Comparison of ENCODE assay signal across 10 cellular contexts in genomic region chr5:115575167-115576070, GRCh38. TPM values are rescaled to one million over a fixed set of nuclear protein-coding genes. Genes with fewer than 3 reads are reported as not detected.
DNase-seq lines count a peak whose midpoint lies in the region; ATAC-seq, FAIRE-seq and TF ChIP-seq lines count a peak whose summit lies in the region.
"Had no signal": no experiment of that assay in that cellular context is flagged by ENCODE, and none has a peak within 500 bp of the region (broad histone marks: within the 10 kb centered on the region; RNA-seq: fewer than 3 reads in every experiment).

No MANE protein-coding gene starts in this region.

- H3K4me3 ChIP-seq in endothelial cell of umbilical vein (replicated peaks in 1 of 3; ENCODE audit: insufficient read depth in 1 of 3, low read depth in 1 of 3, low read length in 3 of 3) (no peak overlapping the region), aorta (ENCODE audit: low read length in 2 of 2) (no peak overlapping the region)
- H3K4me3 ChIP-seq in CD8-positive, alpha-beta memory T cell (ENCODE audit: low read length): no peak overlapping the region

- H4K20me1 ChIP-seq in endothelial cell of umbilical vein (replicated peaks; ENCODE audit: control insufficient read depth, extremely low read depth, insufficient read depth, low read length): no peaks in the 10 kb centered on the region

- peak; percentile 91 for FAIRE-seq in endothelial cell of umbilical vein (lab: Jason Lieb, UNC)

- H3K4me2 ChIP-seq in endothelial cell of umbilical vein (ENCODE audit: insufficient read depth, low read length): peak overlapping the region; percentile 55

- H3K27ac ChIP-seq in endothelial cell of umbilical vein (ENCODE audit: insufficient read depth, low read depth, low read length) (peak overlapping the region; percentile 91), aorta (ENCODE audit: low read depth in 1 of 2, low read length in 2 of 2) (no peak overlapping the region)
- no peak overlapping the region for H3K27ac ChIP-seq in CD8-positive, alpha-beta memory T cell (ENCODE audit: low read depth, low read length)
- H3K27ac ChIP-seq: 22Rv1 had no signal

- POLR2A ChIA-PET in endothelial cell of umbilical vein (lab: Charles Lee): interaction anchor here (1.2 kb wide), 1 partner anchor 31 kb away, joined by 10 read pairs; the partner anchor contains the start of gene FEM1C
- POLR2A ChIA-PET in CD8-positive, alpha-beta memory T cell (lab: Charles Lee): interaction anchor here (0.6 to 1.1 kb wide), 2 partner anchors 31 to 223 kb away, joined by 3 to 16 read pairs; partner anchors contain the start of gene FEM1C

- H3K9me1 ChIP-seq in endothelial cell of umbilical vein (replicated peaks; ENCODE audit: control insufficient read depth, extremely low read depth, insufficient read depth, low read length): no peaks in the 10 kb centered on the region

- H3K4me1 ChIP-seq in endothelial cell of umbilical vein (ENCODE audit: control insufficient read depth, extremely low read depth, insufficient read depth, low read length): peaks cover 30% of the 10 kb centered on the region
- H3K4me1 ChIP-seq in aorta (ENCODE audit: control insufficient read depth in 1 of 2, insufficient read depth in 2 of 2, low read length in 2 of 2): peaks cover 0 to 1% of the 10 kb centered on the region in 2 donors
- no peaks in the 10 kb centered on the region for H3K4me1 ChIP-seq in CD8-positive, alpha-beta memory T cell (ENCODE audit: insufficient read depth, low read length)

- intact Hi-C loops in endothelial cell of umbilical vein (cut with micrococcal nuclease) (loop anchor here (1.0 to 2.0 kb wide), 4 partner anchors 11 to 209 kb away; partner anchors contain the start of gene FEM1C), aorta (cut with DNase I) (loop anchor here in 1 of 2 donors (10.0 kb wide), 1 partner anchor 201 kb away; no protein-coding TSS in a partner anchor)

- H3K27me3 Mint-ChIP-seq in CD8-positive, alpha-beta memory T cell: peaks cover 0 to 4% of the 10 kb centered on the region in 2 donors

- H3K79me2 ChIP-seq in endothelial cell of umbilical vein (ENCODE audit: control insufficient read depth, insufficient read depth, low read length): no peaks in the 10 kb centered on the region

- BruUV-seq in endothelial cell of umbilical vein (replicated peaks; lab: Mats Ljungman, UMichigan): TSS peak; percentile 68

- peak overlapping the region; percentile 6 for H3K9ac ChIP-seq in endothelial cell of umbilical vein (replicated peaks; ENCODE audit: extremely low read depth, insufficient read depth, low read length)

- H3K27me3 ChIP-seq in endothelial cell of umbilical vein (ENCODE audit: control insufficient read depth in 2 of 2, insufficient read depth in 2 of 2, low read length in 2 of 2): no peaks in the 10 kb centered on the region
- no peaks in the 10 kb centered on the region for H3K27me3 ChIP-seq in aorta (ENCODE audit: control insufficient read depth in 1 of 2, insufficient read depth in 2 of 2, low read length in 1 of 2)
- H3K27me3 ChIP-seq in CD8-positive, alpha-beta memory T cell (ENCODE audit: insufficient read depth, low read length, poor library complexity, severe bottlenecking): no peaks in the 10 kb centered on the region

- no peaks in the 10 kb centered on the region for H3K9me3 Mint-ChIP-seq in CD8-positive, alpha-beta memory T cell

- peak; percentile 26 for ATAC-seq in HG03558 (IDR thresholded peaks at IDR 0.05; ENCODE audit: extremely low read depth, unreplicated experiment)
- peak; percentile 33 for ATAC-seq in aorta (ENCODE audit: low FRiP score)
- ATAC-seq in GM19452 (IDR thresholded peaks at IDR 0.05; ENCODE audit: unreplicated experiment): no peak

- 83 to 88% methylated on average over 5 of the region's 5 CpGs for WGBS in aorta, 2 donors

- CTCF ChIA-PET in endothelial cell of umbilical vein (lab: Charles Lee): interaction anchor here (0.7 to 6.3 kb wide), 38 partner anchors 8 to 477 kb away, joined by 3 to 98 read pairs (median 4); partner anchors contain the start of genes FEM1C and TICAM2
- CTCF ChIA-PET in CD8-positive, alpha-beta memory T cell (lab: Charles Lee): interaction anchor here (0.7 to 4.5 kb wide), 26 partner anchors 9 to 1963 kb away, joined by 3 to 102 read pairs (median 4); no protein-coding TSS in a partner anchor

- H3K9me3 ChIP-seq in endothelial cell of umbilical vein (replicated peaks; ENCODE audit: control insufficient read depth, insufficient read depth, low read length): no peaks in the 10 kb centered on the region
- H3K9me3 ChIP-seq in aorta (ENCODE audit: control insufficient read depth, low read length): peaks cover 1% of the 10 kb centered on the region
- H3K9me3 ChIP-seq in CD8-positive, alpha-beta memory T cell (ENCODE audit: low read length): no peaks in the 10 kb centered on the region

- peaks cover 0 to 3% (median 0%) of the 10 kb centered on the region in 3 donors for H3K36me3 Mint-ChIP-seq in CD8-positive, alpha-beta memory T cell

- H3K4me3 Mint-ChIP-seq in CD8-positive, alpha-beta memory T cell: no peak overlapping the region
- H3K4me3 Mint-ChIP-seq: activated naive CD8-positive, alpha-beta T cell had no signal

- H3K27ac Mint-ChIP-seq in CD8-positive, alpha-beta memory T cell: no peak overlapping the region
- H3K27ac Mint-ChIP-seq: activated naive CD8-positive, alpha-beta T cell had no signal

- no peak for TF ChIP-seq POLR2A in endothelial cell of umbilical vein (IDR thresholded peaks at IDR 0.05; ENCODE audit: low read depth, low read length)

- no peaks in the 10 kb centered on the region for H3K4me1 Mint-ChIP-seq in CD8-positive, alpha-beta memory T cell

- no peak for TF ChIP-seq CTCF in endothelial cell of umbilical vein (IDR thresholded peaks at IDR 0.05; ENCODE audit: extremely low read depth in 1 of 2, insufficient read depth in 1 of 2, low read depth in 1 of 2, low read length in 2 of 2)

- dilution Hi-C loops in endothelial cell of umbilical vein (cut with MboI; ENCODE audit: extremely low pct_ligation_motif_present, low sequenced_read_pairs): no loop called here

- peak overlapping the region; percentile 28 for H2AFZ ChIP-seq in endothelial cell of umbilical vein (ENCODE audit: low read depth, low read length)

- H3K36me3 ChIP-seq in endothelial cell of umbilical vein (ENCODE audit: control insufficient read depth in 2 of 2, extremely low read depth in 1 of 2, insufficient read depth in 2 of 2, low read length in 2 of 2) (no peaks in the 10 kb centered on the region), aorta (ENCODE audit: control insufficient read depth in 1 of 2, insufficient read depth in 2 of 2, low read length in 1 of 2) (peaks cover 2 to 5% of the 10 kb centered on the region in 2 donors)
- no peaks in the 10 kb centered on the region for H3K36me3 ChIP-seq in CD8-positive, alpha-beta memory T cell (ENCODE audit: insufficient read depth, low read length)

- DNase-seq in DMS53 (lab: John Stamatoyannopoulos, UW) (peak; percentile 19), DMS53 treated with DMSO at 0.1 percent for 48 hours (lab: John Stamatoyannopoulos, UW; ENCODE audit: unreplicated experiment) (no peak), endothelial cell of umbilical vein (ENCODE audit: low read depth, low spot score) (peak; percentile 96), aorta (no peak)
- no peak for DNase-seq in CD8-positive, alpha-beta memory T cell
- DNase-seq in effector CD4-positive, alpha-beta T cell: no peak

TF ChIP-seq in endothelial cell of umbilical vein, 7 proteins besides CTCF, POLR2A, EP300 and RAD21 (continues in another document):
- TF ChIP-seq POLR2AphosphoS5 (IDR thresholded peaks at IDR 0.05; ENCODE audit: insufficient read depth, low read depth, low read length) (peak; percentile 56), FOS (IDR thresholded peaks at IDR 0.05; ENCODE audit: borderline replicate concordance, insufficient read depth, low read length) (peak; percentile 98), MYC (IDR thresholded peaks at IDR 0.05; ENCODE audit: low read depth, low read length) (no peak)

RNA-seq across cellular contexts. Expression of gene TICAM2, which starts 26.9 kb away (rescaled TPM):
- total RNA-seq in endothelial cell of umbilical vein: 3.2 and 3.5 TPM in 2 replicates
- polyA plus RNA-seq in endothelial cell of umbilical vein: 0.10 and 0.18 TPM in 2 replicates
- 0.06 and 0.30 TPM in 2 replicates for polyA plus RNA-seq in endothelial cell of umbilical vein (2011; cell fraction: cytosol; rRNA removed)
- 0.11 and 0.22 TPM in 2 replicates for polyA plus RNA-seq in endothelial cell of umbilical vein (2011; cell fraction: nucleus; rRNA removed)
- 1.3 and 2.5 TPM in 2 replicates for polyA plus RNA-seq in endothelial cell of umbilical vein (2012)
- polyA minus RNA-seq in endothelial cell of umbilical vein: 0.13 TPM in 1 of 2 replicates, not detected in the other
- polyA minus RNA-seq in endothelial cell of umbilical vein (2011; cell fraction: cytosol; rRNA and poly(A)+ RNA removed): not detected
- 0.63 and 0.77 TPM in 2 replicates for polyA minus RNA-seq in endothelial cell of umbilical vein (2011; cell fraction: nucleus; rRNA and poly(A)+ RNA removed)
- total RNA-seq in aorta: 10 to 100 TPM in 1 of 2 donors, 1 to 10 TPM in 1; 8.3 to 10.6 TPM
- 1 to 10 TPM; 3.1 to 3.4 TPM for polyA plus RNA-seq in aorta
- total RNA-seq in CD8-positive, alpha-beta memory T cell: 1 to 10 TPM in 1 of 2 experiments, under 1 TPM in 1; 0.72 to 1.4 TPM
- 0.29 TPM for polyA plus RNA-seq in CD8-positive, alpha-beta memory T cell

RNA-seq across cellular contexts. Expression of gene FEM1C, which starts 30.8 kb away (rescaled TPM):
- total RNA-seq in endothelial cell of umbilical vein (16.0 and 16.7 TPM in 2 replicates), aorta (10 to 100 TPM; 18.8 to 21.0 TPM)
- polyA plus RNA-seq in endothelial cell of umbilical vein (4.3 and 6.2 TPM in 2 replicates), aorta (1 to 10 TPM; 5.1 to 7.1 TPM)
- 5.2 and 5.7 TPM in 2 replicates for polyA plus RNA-seq in endothelial cell of umbilical vein (2011; cell fraction: cytosol; rRNA removed)
- polyA plus RNA-seq in endothelial cell of umbilical vein (2011; cell fraction: nucleus; rRNA removed): 12.3 and 12.9 TPM in 2 replicates
- polyA plus RNA-seq in endothelial cell of umbilical vein (2012): 8.5 and 9.9 TPM in 2 replicates
- 17.7 and 18.8 TPM in 2 replicates for polyA minus RNA-seq in endothelial cell of umbilical vein
- polyA minus RNA-seq in endothelial cell of umbilical vein (2011; cell fraction: cytosol; rRNA and poly(A)+ RNA removed): 7.0 TPM
- polyA minus RNA-seq in endothelial cell of umbilical vein (2011; cell fraction: nucleus; rRNA and poly(A)+ RNA removed): 26.9 and 32.2 TPM in 2 replicates
- total RNA-seq in CD8-positive, alpha-beta memory T cell: 10 to 100 TPM; 14.1 to 14.7 TPM
- polyA plus RNA-seq in CD8-positive, alpha-beta memory T cell: 2.9 TPM

RNA-seq across cellular contexts. Expression of gene TMED7, which starts 50.4 kb away (rescaled TPM):
- total RNA-seq in endothelial cell of umbilical vein (101 TPM in 2 replicates), aorta (100 to 1,000 TPM in 1 of 2 donors, 10 to 100 TPM in 1; 98.6 to 101 TPM)
- polyA plus RNA-seq in endothelial cell of umbilical vein (57.6 and 125 TPM in 2 replicates), aorta (10 to 100 TPM; 35.1 to 37.3 TPM)
- polyA plus RNA-seq in endothelial cell of umbilical vein (2011; cell fraction: cytosol; rRNA removed): 34.2 and 50.6 TPM in 2 replicates
- 18.8 and 20.7 TPM in 2 replicates for polyA plus RNA-seq in endothelial cell of umbilical vein (2011; cell fraction: nucleus; rRNA removed)
- 42.5 and 53.4 TPM in 2 replicates for polyA plus RNA-seq in endothelial cell of umbilical vein (2012)
- polyA minus RNA-seq in endothelial cell of umbilical vein: 41.8 and 47.0 TPM in 2 replicates
- 36.3 TPM for polyA minus RNA-seq in endothelial cell of umbilical vein (2011; cell fraction: cytosol; rRNA and poly(A)+ RNA removed)
- polyA minus RNA-seq in endothelial cell of umbilical vein (2011; cell fraction: nucleus; rRNA and poly(A)+ RNA removed): 34.1 and 43.8 TPM in 2 replicates
- total RNA-seq in CD8-positive, alpha-beta memory T cell: 10 to 100 TPM; 47.7 to 47.8 TPM
- polyA plus RNA-seq in CD8-positive, alpha-beta memory T cell: 32.7 TPM

Comparison
In these comparisons a context has a peak if more than half of its experiments do, and no peak if none do; other contexts are left out.
1. DNase-seq: peak in DMS53 (single experiment) and endothelial cell of umbilical vein (single experiment); none in DMS53 treated with DMSO at 0.1 percent for 48 hours (single experiment), aorta (0 of 2), CD8-positive, alpha-beta memory T cell (0 of 5) and effector CD4-positive, alpha-beta T cell (single experiment).